20 cellular contexts compared by ENCODE assay signal in the genomic region with DNA sequence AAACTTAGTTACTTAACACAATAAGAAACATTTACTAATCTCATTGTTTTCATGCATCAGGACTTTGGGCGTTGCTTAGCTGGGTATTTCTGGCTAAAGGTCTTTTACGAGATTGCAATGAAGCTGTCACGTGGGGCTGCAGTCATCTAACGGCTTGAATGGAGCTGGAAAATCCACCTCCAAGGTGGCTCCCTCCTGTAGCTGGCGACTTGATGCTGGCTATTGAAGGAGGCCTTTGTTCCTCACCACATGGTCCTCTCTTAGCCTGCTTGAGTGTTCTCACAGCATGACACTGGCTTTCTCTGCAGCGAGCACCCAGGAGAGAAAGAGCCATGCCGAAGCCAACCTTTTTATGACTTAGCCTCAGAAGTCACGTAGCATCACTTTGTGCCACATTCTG.
DNase-seq lines count a peak whose midpoint lies in the region; ATAC-seq and TF ChIP-seq lines count a peak whose summit lies in the region.
"Had no signal": no experiment of that assay in that cellular context is flagged by ENCODE, and none has a peak within 500 bp of the region (broad histone marks: within the 10 kb centered on the region; RNA-seq: fewer than 3 reads in every experiment).

No MANE protein-coding gene starts in this region.

- 0 out of 2 replicates have a peak, but pooled peaks cover 2% of the 10 kb centered on the region for H3K27me3 Mint-ChIP-seq in H9 (ENCODE audit: low read depth)

- no peak overlapping the region for H3K18ac ChIP-seq in H9 (ENCODE audit: insufficient read length, low read depth, low read length)

- peaks cover 39 to 58% of the 10 kb centered on the region in 2 experiments for H3K4me1 Mint-ChIP-seq in H9

- H3K4ac ChIP-seq in H9 (ENCODE audit: low read depth, low read length): no peak overlapping the region

- H3K9ac ChIP-seq in H9 (ENCODE audit: extremely low read depth, insufficient read length, low read length): no peak overlapping the region
- H3K9ac ChIP-seq: BLaER1, GM23248 had no signal

- H2BK5ac ChIP-seq in H9 (ENCODE audit: insufficient read length, low read length): no peak overlapping the region

- H3K27ac Mint-ChIP-seq in H9: peak overlapping the region in 1 of 3 experiments; percentile 74; a peak in 2 of 7 replicates
- H3K27ac Mint-ChIP-seq: CD8-positive, alpha-beta T cell had no signal

- TF ChIP-seq CTCF in H9 (conservative IDR thresholded peaks at IDR 0.05): no peak

- ATAC-seq in GM18498 (IDR thresholded peaks at IDR 0.05; ENCODE audit: unreplicated experiment): no peak
- ATAC-seq: CD8-positive, alpha-beta T cell; GM12878; Panc1 had no signal

- peaks cover 4% of the 10 kb centered on the region; the same call in 1 of the 2 replicates for H3K4me1 ChIP-seq in H9 (ENCODE audit: insufficient read depth, low read length)
- H3K4me1 ChIP-seq: BLaER1 had no signal

- H3K56ac ChIP-seq in H9 (ENCODE audit: insufficient read length, low read depth, low read length): no peak overlapping the region

- no peak overlapping the region for H3K23ac ChIP-seq in H9 (ENCODE audit: insufficient read length, low read depth, low read length)

- H3K79me1 ChIP-seq in H9 (ENCODE audit: insufficient read depth, low read depth, low read length, poor library complexity, severe bottlenecking): no peaks in the 10 kb centered on the region

- H2AK5ac ChIP-seq in H9 (ENCODE audit: insufficient read length, low read length): no peak overlapping the region

- no peaks in the 10 kb centered on the region for H3K79me2 ChIP-seq in H9 (ENCODE audit: insufficient read depth, low read length)

- no peak overlapping the region for H2BK120ac ChIP-seq in H9 (ENCODE audit: low read depth, low read length, poor library complexity, severe bottlenecking)

- H4K8ac ChIP-seq in H9 (replicated peaks; ENCODE audit: insufficient read length, low read depth, low read length): no peak overlapping the region

- no peak overlapping the region for H4K5ac ChIP-seq in H9 (ENCODE audit: insufficient read length, low read depth, low read length)

- H3K14ac ChIP-seq in H9 (ENCODE audit: insufficient read depth, low read length): no peak overlapping the region

- H2BK12ac ChIP-seq in H9 (ENCODE audit: insufficient read length, low read depth, low read length): no peak overlapping the region

- H3K27ac ChIP-seq in H9 (ENCODE audit: insufficient read length, low read depth, low read length): no peak overlapping the region
- H3K27ac ChIP-seq: BLaER1, GM23248 had no signal

- no peak overlapping the region for H2BK20ac ChIP-seq in H9 (ENCODE audit: low read depth, low read length, poor library complexity, severe bottlenecking)

- no peaks in the 10 kb centered on the region for H4K20me1 ChIP-seq in H9 (ENCODE audit: control insufficient read depth, insufficient read depth, insufficient read length)
- H4K20me1 ChIP-seq: BLaER1 had no signal

- H2AFZ ChIP-seq in H9 (ENCODE audit: low read length): no peak overlapping the region
- H2AFZ ChIP-seq: GM23248 had no signal

- no CpG with 5 or more reads among the region's 8 CpGs for WGBS in H9 (ENCODE audit: extremely low coverage, insufficient read length, low lambda C conversion rate)

- H3K27me3 ChIP-seq in H9 (ENCODE audit: insufficient read depth, low read length): no peaks in the 10 kb centered on the region
- H3K27me3 ChIP-seq: BLaER1 had no signal

- H4K91ac ChIP-seq in H9 (ENCODE audit: insufficient read length, low read depth, low read length): no peak overlapping the region

- no peak overlapping the region for H2BK15ac ChIP-seq in H9 (ENCODE audit: low read depth, low read length)

- H3K9me3 ChIP-seq in H9 (ENCODE audit: control insufficient read depth, low read depth, low read length): no peaks in the 10 kb centered on the region
- H3K9me3 ChIP-seq: BLaER1 had no signal

- H3T11ph ChIP-seq in H9 (ENCODE audit: low read length): no peak overlapping the region

- peak; percentile 38 for DNase-seq in H9
- DNase-seq in NCI-H146 (lab: John Stamatoyannopoulos, UW): peak; percentile 80
- peak; percentile 61 for DNase-seq in NCI-H69 (lab: John Stamatoyannopoulos, UW)
- DNase-seq in iPS DF 19.7 (ENCODE audit: low read depth, low spot score): peak; percentile 17
- DNase-seq in glomerular visceral epithelial cell (ENCODE audit: extremely low spot score): no peak
- DNase-seq in NCI-H82 (lab: John Stamatoyannopoulos, UW): no peak
- no peak for DNase-seq in NCI-H748 (lab: John Stamatoyannopoulos, UW; ENCODE audit: unreplicated experiment)
- DNase-seq: CD8-positive, alpha-beta T cell; DMS79 treated with DMSO at 0.1 percent for 48 hours; GM23248; Kasumi-1; MM.1S; NCI-H1105; NCI-H2029; NCI-H2227 treated with DMSO at 0.1 percent for 48 hours; NCI-H748 treated with DMSO at 0.1 percent for 48 hours had no signal

- no peak overlapping the region for H3K4me2 ChIP-seq in H9 (ENCODE audit: insufficient read depth, insufficient read length, low read length)
- H3K4me2 ChIP-seq: BLaER1 had no signal

- no peaks in the 10 kb centered on the region; a peak in 1 of 5 replicates for H3K9me3 Mint-ChIP-seq in H9
- H3K9me3 Mint-ChIP-seq: CD8-positive, alpha-beta T cell had no signal

- H3K36me3 Mint-ChIP-seq in H9 (ENCODE audit: insufficient read depth in 1 of 3, low read depth in 3 of 3): no peaks in the 10 kb centered on the region
- H3K36me3 Mint-ChIP-seq: CD8-positive, alpha-beta T cell had no signal

- H3K4me3 Mint-ChIP-seq in H9: no peak overlapping the region
- H3K4me3 Mint-ChIP-seq: CD8-positive, alpha-beta T cell had no signal

- no peaks in the 10 kb centered on the region for H3K23me2 ChIP-seq in H9 (ENCODE audit: insufficient read length, low read depth, low read length, poor library complexity, severe bottlenecking)

Comparison
In these comparisons a context has a peak if more than half of its experiments do, and no peak if none do; other contexts are left out.
1. DNase-seq: peak in H9 (single experiment), NCI-H146 (single experiment), NCI-H69 (single experiment) and iPS DF 19.7 (single experiment); none in glomerular visceral epithelial cell (single experiment), NCI-H82 (single experiment) and NCI-H748 (single experiment).